ENCODE assay signal across 11 cellular contexts in genomic region chr6:52570291-52570700, GRCh38. TPM values are rescaled to one million over a fixed set of nuclear protein-coding genes. Genes with fewer than 3 reads are reported as not detected.
A peak's percentile ranks its signal among the peaks of the same experiment; 100 is the strongest.
DNase-seq lines count a peak whose midpoint lies in the region; ATAC-seq and TF ChIP-seq lines count a peak whose summit lies in the region.
"Had no signal": no experiment of that assay in that cellular context is flagged by ENCODE, and none has a peak within 500 bp of the region (broad histone marks: within the 10 kb centered on the region; RNA-seq: fewer than 3 reads in every experiment).

No MANE protein-coding gene starts in this region.

- H3K9me3 Mint-ChIP-seq in HFFc6, result no peaks in the 10 kb centered on the region
- H3K9me3 Mint-ChIP-seq in WTC11, result no peaks in the 10 kb centered on the region
- H3K9me3 Mint-ChIP-seq: activated naive CD8-positive, alpha-beta T cell treated with anti-CD3 and anti-CD28 coated beads, Interleukin-2, amount 50 U/mL, for 24 hours had no signal

- no peaks in the 10 kb centered on the region for H3K27me3 ChIP-seq in left ventricle myocardium inferior (ENCODE audit: low read depth)
- H3K27me3 ChIP-seq in skeletal muscle tissue (ENCODE audit: control insufficient read depth in 3 of 3, insufficient read depth in 3 of 3, low read length in 3 of 3), result no peaks in the 10 kb centered on the region
- H3K27me3 ChIP-seq in Peyer's patch, result no peaks in the 10 kb centered on the region

- H3K4me1 Mint-ChIP-seq in HFFc6 (ENCODE audit: low read depth), result peaks cover 100% of the 10 kb centered on the region
- peaks cover 79% of the 10 kb centered on the region for H3K4me1 Mint-ChIP-seq in WTC11

- intact Hi-C loops in left ventricle myocardium inferior (cut with micrococcal nuclease), result loop anchor here (10.0 kb wide), 1 partner anchor 55 kb away; no protein-coding TSS in a partner anchor

- H3K36me3 ChIP-seq in left ventricle myocardium inferior (no peaks in the 10 kb centered on the region), skeletal muscle tissue (ENCODE audit: control insufficient read depth in 3 of 3, insufficient read depth in 3 of 3, low read length in 3 of 3) (no peaks in the 10 kb centered on the region), Peyer's patch (no peaks in the 10 kb centered on the region)

- DNase-seq in HFFc6, result peak; percentile 38
- no peak for DNase-seq in WTC11 (ENCODE audit: low spot score)
- DNase-seq in left ventricle myocardium inferior, result no peak
- no peak for DNase-seq in Peyer's patch
- no peak for DNase-seq in NCI-H524 (lab: John Stamatoyannopoulos, UW)
- DNase-seq in NCI-H187 (lab: John Stamatoyannopoulos, UW), result no peak
- DNase-seq in stimulated activated CD4-positive, alpha-beta T cell treated with anti-CD3 and anti-CD28 coated beads, Interleukin-4, amount 100 ng/mL, for 1 hour, result no peak
- DNase-seq: activated naive CD8-positive, alpha-beta T cell treated with anti-CD3 and anti-CD28 coated beads, Interleukin-2, amount 50 U/mL, for 24 hours; kidney glomerular epithelial cell; NCI-H2171 had no signal

- H3K27ac Mint-ChIP-seq in HFFc6 (peak overlapping the region; percentile 71), WTC11 (no peak overlapping the region)
- H3K27ac Mint-ChIP-seq: activated naive CD8-positive, alpha-beta T cell treated with anti-CD3 and anti-CD28 coated beads, Interleukin-2, amount 50 U/mL, for 24 hours had no signal

- CTCF ChIA-PET in WTC11 (lab: Charles Lee), result interaction anchor here (1.0 to 1.3 kb wide), 3 partner anchors 25 to 193 kb away, joined by 3 to 4 read pairs (median 3); partner anchors contain the start of gene GSTA2

- H3K27me3 Mint-ChIP-seq in HFFc6 (ENCODE audit: insufficient read depth), result peaks cover 8% of the 10 kb centered on the region
- H3K27me3 Mint-ChIP-seq in WTC11 (ENCODE audit: low read depth), result peaks cover under 1% of the 10 kb centered on the region; the same call in 1 of the 2 replicates
- H3K27me3 Mint-ChIP-seq: activated naive CD8-positive, alpha-beta T cell treated with anti-CD3 and anti-CD28 coated beads, Interleukin-2, amount 50 U/mL, for 24 hours had no signal

- H3K4me3 ChIP-seq in left ventricle myocardium inferior (peak overlapping the region; percentile 2), skeletal muscle tissue (ENCODE audit: low read length in 3 of 3) (no peak overlapping the region), Peyer's patch (no peak overlapping the region)

- peak overlapping the region; percentile 84 for H3K27ac ChIP-seq in left ventricle myocardium inferior (replicated peaks)
- peak overlapping the region; percentile 7 for H3K27ac ChIP-seq in skeletal muscle tissue (ENCODE audit: low read depth, low read length)
- H3K27ac ChIP-seq in Peyer's patch, result peak overlapping the region in 1 of 4 donors; percentile 24

- ATAC-seq in WTC11, result 0 out of 2 replicates have a peak, but pooled peaks have one; percentile 7
- ATAC-seq: activated naive CD8-positive, alpha-beta T cell treated with anti-CD3 and anti-CD28 coated beads, Interleukin-2, amount 50 U/mL, for 24 hours had no signal

- H3K36me3 Mint-ChIP-seq in HFFc6 (ENCODE audit: low read depth), result peaks cover 55% of the 10 kb centered on the region
- H3K36me3 Mint-ChIP-seq in WTC11, result no peaks in the 10 kb centered on the region

- H3K4me3 Mint-ChIP-seq in HFFc6 (peak overlapping the region; percentile 59), WTC11 (no peak overlapping the region)
- H3K4me3 Mint-ChIP-seq: activated naive CD8-positive, alpha-beta T cell treated with anti-CD3 and anti-CD28 coated beads, Interleukin-2, amount 50 U/mL, for 24 hours had no signal

- H3K9me3 ChIP-seq in left ventricle myocardium inferior (replicated peaks) (no peaks in the 10 kb centered on the region), skeletal muscle tissue (ENCODE audit: control insufficient read depth in 3 of 3, low read length in 3 of 3) (no peaks in the 10 kb centered on the region), Peyer's patch (no peaks in the 10 kb centered on the region)

- H3K9ac ChIP-seq in skeletal muscle tissue (ENCODE audit: low read depth in 1 of 3, low read length in 3 of 3), result no peak overlapping the region

- POLR2A ChIA-PET in WTC11 (lab: Charles Lee), result interaction anchor here (1.3 kb wide), 1 partner anchor 151 kb away, joined by 3 read pairs; no protein-coding TSS in a partner anchor

- TF ChIP-seq POLR2A in Peyer's patch (IDR thresholded peaks at IDR 0.05), result no peak

- TF ChIP-seq CTCF in HFFc6 (IDR thresholded peaks at IDR 0.05) (no peak), WTC11 (IDR thresholded peaks at IDR 0.05) (no peak), left ventricle myocardium inferior (IDR thresholded peaks at IDR 0.05; ENCODE audit: borderline replicate concordance) (no peak), Peyer's patch (IDR thresholded peaks at IDR 0.05) (no peak)

- H3K4me1 ChIP-seq in left ventricle myocardium inferior (peaks cover 100% of the 10 kb centered on the region), skeletal muscle tissue (ENCODE audit: control insufficient read depth in 3 of 3, insufficient read depth in 3 of 3, low read length in 3 of 3) (peaks cover 43% of the 10 kb centered on the region in 3 donors), Peyer's patch (peaks cover 0 to 42% (median 6%) of the 10 kb centered on the region in 4 donors)

TF ChIP-seq in WTC11, 78 proteins besides CTCF, POLR2A, EP300 and RAD21:
- TF ChIP-seq GABPB1 (CRISPR knock-in tag; IDR thresholded peaks at IDR 0.05) (no peak), SMAD4 (CRISPR knock-in tag; IDR thresholded peaks at IDR 0.05) (no peak), ZNF138 (CRISPR knock-in tag; conservative IDR thresholded peaks at IDR 0.05) (no peak), HMGA2 (CRISPR knock-in tag; IDR thresholded peaks at IDR 0.05) (no peak), RORB (CRISPR knock-in tag; IDR thresholded peaks at IDR 0.05) (no peak), E2F4 (CRISPR knock-in tag; IDR thresholded peaks at IDR 0.05; ENCODE audit: borderline replicate concordance, low read depth) (no peak)
- TF ChIP-seq, protein P1, sequence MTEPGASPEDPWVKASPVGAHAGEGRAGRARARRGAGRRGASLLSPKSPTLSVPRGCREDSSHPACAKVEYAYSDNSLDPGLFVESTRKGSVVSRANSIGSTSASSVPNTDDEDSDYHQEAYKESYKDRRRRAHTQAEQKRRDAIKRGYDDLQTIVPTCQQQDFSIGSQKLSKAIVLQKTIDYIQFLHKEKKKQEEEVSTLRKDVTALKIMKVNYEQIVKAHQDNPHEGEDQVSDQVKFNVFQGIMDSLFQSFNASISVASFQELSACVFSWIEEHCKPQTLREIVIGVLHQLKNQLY (CRISPR knock-in tag; IDR thresholded peaks at IDR 0.05), result no peak

RNA-seq across cellular contexts. Expression of gene TRAM2, which starts 6.6 kb away (rescaled TPM):
- total RNA-seq in HFFc6 (2021; fragmentation: NEBNext Ultra II Directional; extraction: Animal tissue kit (Norgen Biotek cat#: 25700)), result 100 to 1,000 TPM; 191 to 235 (median 215) TPM
- 13.4 to 14.4 TPM (median 13.5 TPM) in 3 replicates for total RNA-seq in WTC11 (2021)
- 11.0 TPM for total RNA-seq in left ventricle myocardium inferior
- 13.6 TPM for total RNA-seq in skeletal muscle tissue
- total RNA-seq in Peyer's patch, result 10 to 100 TPM in 3 of 4 donors, 1 to 10 TPM in 1; 8.3 to 17.7 (median 14.7) TPM

Comparison
In these comparisons a context has a peak if more than half of its experiments do, and no peak if none do; other contexts are left out.
1. RNA of gene TRAM2, which starts 6.6 kb away (total RNA-seq): 191 to 235 TPM in HFFc6; 8.3 to 17.7 TPM in Peyer's patch, 13.6 TPM in skeletal muscle tissue (single experiment), 13.4 to 14.4 TPM in WTC11 and 11.0 TPM in left ventricle myocardium inferior (single experiment); every median in the first group is over 10 times any median in the second.